10 cellular contexts compared by ENCODE assay signal in the genomic region with DNA sequence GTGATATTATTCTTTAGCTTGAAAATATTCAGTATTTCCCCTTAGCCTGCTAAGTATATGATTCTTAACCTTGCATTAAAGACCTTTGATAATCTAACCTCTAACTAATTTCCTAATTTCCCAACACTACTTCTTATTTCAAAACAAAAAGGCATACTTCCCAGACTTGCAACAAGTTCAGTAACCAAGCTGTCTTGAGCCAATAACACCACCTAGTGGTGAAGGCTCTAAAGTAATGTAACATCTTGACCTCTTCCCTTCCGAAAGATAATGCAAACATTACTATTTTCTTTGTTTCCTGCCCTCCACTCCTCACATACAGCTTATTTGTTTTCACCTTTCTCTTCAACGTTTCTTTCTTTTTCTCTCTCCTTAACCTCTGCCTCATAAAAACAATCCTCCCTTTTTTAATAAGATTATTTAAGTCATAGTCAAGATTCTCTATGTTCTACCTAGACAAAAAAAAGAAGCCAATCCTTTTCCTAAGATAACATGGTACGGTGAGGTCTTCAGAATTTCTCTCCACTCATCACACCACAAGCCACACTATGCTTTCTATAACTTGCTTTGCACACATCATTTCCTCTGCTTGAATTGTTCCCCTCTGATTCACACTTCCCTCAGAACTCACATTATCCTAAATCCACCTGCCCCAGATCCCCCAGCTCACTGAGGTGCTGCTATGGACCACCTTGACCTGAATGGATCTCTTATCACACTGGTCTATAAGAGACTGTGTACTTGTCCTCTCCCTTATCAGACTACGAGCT. TPM values are rescaled to one million over a fixed set of nuclear protein-coding genes. Genes with fewer than 3 reads are reported as not detected.
DNase-seq lines count a peak whose midpoint lies in the region; ATAC-seq and TF ChIP-seq lines count a peak whose summit lies in the region.
"Had no signal": no experiment of that assay in that cellular context is flagged by ENCODE, and none has a peak within 500 bp of the region (broad histone marks: within the 10 kb centered on the region; RNA-seq: fewer than 3 reads in every experiment).

No MANE protein-coding gene starts in this region.

- no peaks in the 10 kb centered on the region for H3K36me3 ChIP-seq in CD8-positive, alpha-beta T cell (ENCODE audit: insufficient read depth, low read length)

- H3K27me3 ChIP-seq in CD8-positive, alpha-beta T cell (ENCODE audit: insufficient read depth, low read length) = peaks cover 3% of the 10 kb centered on the region

- H3K4me3 ChIP-seq in AG09309 (ENCODE audit: control insufficient read depth, low read depth, low read length) = no peak overlapping the region
- no peak overlapping the region for H3K4me3 ChIP-seq in CD8-positive, alpha-beta T cell (ENCODE audit: low read depth, low read length)

- no peak for ATAC-seq in CD8-positive, alpha-beta T cell
- ATAC-seq: activated T-cell treated with anti-CD3 and anti-CD28 coated beads, Interleukin-2, amount 50 U/mL, for 72 hours; left lobe of liver had no signal

- no peaks in the 10 kb centered on the region for H3K4me1 ChIP-seq in CD8-positive, alpha-beta T cell (ENCODE audit: insufficient read depth, low read length)

- CTCF ChIA-PET in CD8-positive, alpha-beta T cell (lab: Charles Lee) = no interaction called here

- H3K36me3 Mint-ChIP-seq in glutamatergic neuron (ENCODE audit: unreplicated experiment) = no peaks in the 10 kb centered on the region
- no peaks in the 10 kb centered on the region for H3K36me3 Mint-ChIP-seq in CD8-positive, alpha-beta T cell

- H3K9me3 ChIP-seq in CD8-positive, alpha-beta T cell (ENCODE audit: low read length) = peaks cover 6% of the 10 kb centered on the region

- H3K4me3 Mint-ChIP-seq in glutamatergic neuron (ENCODE audit: unreplicated experiment) = no peak overlapping the region
- H3K4me3 Mint-ChIP-seq in CD8-positive, alpha-beta T cell = no peak overlapping the region
- H3K4me3 Mint-ChIP-seq: activated T-cell treated with anti-CD3 and anti-CD28 coated beads, Interleukin-2, amount 50 U/mL, for 72 hours had no signal

- intact Hi-C loops in CD8-positive, alpha-beta T cell (cut with DNase I, micrococcal nuclease) = no loop called here

- DNase-seq in AG09309 (ENCODE audit: low read depth) (no peak), GM13977 (ENCODE audit: low spot score) (no peak), SKM-1 (lab: John Stamatoyannopoulos, UW; ENCODE audit: unreplicated experiment) (peak; percentile 28), glutamatergic neuron (no peak), occipital lobe (lab: John Stamatoyannopoulos, UW) (no peak), NK-92 (lab: John Stamatoyannopoulos, UW; ENCODE audit: unreplicated experiment) (no peak)
- no peak for DNase-seq in CD8-positive, alpha-beta T cell
- no peak for DNase-seq in activated CD8-positive, alpha-beta memory T cell treated with anti-CD3 and anti-CD28 coated beads, Interleukin-2, amount 50 U/mL, for 4 hours

- in situ Hi-C loops in GM13977 (cut with MboI; ENCODE audit: low pct_unique_long_range_greater_than_20kb, low sequenced_read_pairs, unreplicated experiment) = no loop called here

- peaks cover 9% of the 10 kb centered on the region for H3K9me3 Mint-ChIP-seq in glutamatergic neuron (ENCODE audit: unreplicated experiment)
- peaks cover 18% of the 10 kb centered on the region for H3K9me3 Mint-ChIP-seq in CD8-positive, alpha-beta T cell

- POLR2A ChIA-PET in CD8-positive, alpha-beta T cell (lab: Charles Lee) = no interaction called here

- TF ChIP-seq CTCF in AG09309 (IDR thresholded peaks at IDR 0.05; ENCODE audit: control insufficient read depth, insufficient read depth, low read depth, low read length, missing control alignments) (peak; percentile 37), GM13977 (IDR thresholded peaks at IDR 0.05; ENCODE audit: extremely low read depth, insufficient read depth, missing control alignments) (peak; percentile 17), glutamatergic neuron (IDR thresholded peaks at IDR 0.05; ENCODE audit: partially characterized antibody, unreplicated experiment) (peak; percentile 70)
- no peak for TF ChIP-seq CTCF in CD8-positive, alpha-beta T cell (IDR thresholded peaks at IDR 0.05)

- H3K27ac ChIP-seq in CD8-positive, alpha-beta T cell (ENCODE audit: low read depth, low read length) = no peak overlapping the region

- H3K27ac Mint-ChIP-seq in glutamatergic neuron (ENCODE audit: unreplicated experiment) = no peak overlapping the region
- no peak overlapping the region for H3K27ac Mint-ChIP-seq in CD8-positive, alpha-beta T cell
- H3K27ac Mint-ChIP-seq: activated T-cell treated with anti-CD3 and anti-CD28 coated beads, Interleukin-2, amount 50 U/mL, for 72 hours had no signal

- H3K27me3 Mint-ChIP-seq in glutamatergic neuron (ENCODE audit: unreplicated experiment) = peaks cover 13% of the 10 kb centered on the region
- peaks cover 27% of the 10 kb centered on the region for H3K27me3 Mint-ChIP-seq in CD8-positive, alpha-beta T cell (ENCODE audit: low read depth)

- peaks cover 5% of the 10 kb centered on the region for H3K4me1 Mint-ChIP-seq in glutamatergic neuron (ENCODE audit: low read depth, unreplicated experiment)
- peaks cover 7% of the 10 kb centered on the region for H3K4me1 Mint-ChIP-seq in CD8-positive, alpha-beta T cell (ENCODE audit: low read depth)

RNA-seq across cellular contexts. Expression of gene FAT1, which starts 3.5 kb away (rescaled TPM):
- 34.3 TPM for total RNA-seq in glutamatergic neuron (ENCODE audit: unreplicated experiment)
- 28.4 TPM for total RNA-seq in occipital lobe
- total RNA-seq in CD8-positive, alpha-beta T cell = not detected

Comparison
In these comparisons a context has a peak if more than half of its experiments do, and no peak if none do; other contexts are left out.
1. RNA of gene FAT1, which starts 3.5 kb away (total RNA-seq): 34.3 TPM in glutamatergic neuron (single experiment) and 28.4 TPM in occipital lobe (single experiment); not detected in CD8-positive, alpha-beta T cell; every median in the first group is over 10 times any median in the second.